8 cellular contexts compared by ENCODE assay signal in the genomic region with DNA sequence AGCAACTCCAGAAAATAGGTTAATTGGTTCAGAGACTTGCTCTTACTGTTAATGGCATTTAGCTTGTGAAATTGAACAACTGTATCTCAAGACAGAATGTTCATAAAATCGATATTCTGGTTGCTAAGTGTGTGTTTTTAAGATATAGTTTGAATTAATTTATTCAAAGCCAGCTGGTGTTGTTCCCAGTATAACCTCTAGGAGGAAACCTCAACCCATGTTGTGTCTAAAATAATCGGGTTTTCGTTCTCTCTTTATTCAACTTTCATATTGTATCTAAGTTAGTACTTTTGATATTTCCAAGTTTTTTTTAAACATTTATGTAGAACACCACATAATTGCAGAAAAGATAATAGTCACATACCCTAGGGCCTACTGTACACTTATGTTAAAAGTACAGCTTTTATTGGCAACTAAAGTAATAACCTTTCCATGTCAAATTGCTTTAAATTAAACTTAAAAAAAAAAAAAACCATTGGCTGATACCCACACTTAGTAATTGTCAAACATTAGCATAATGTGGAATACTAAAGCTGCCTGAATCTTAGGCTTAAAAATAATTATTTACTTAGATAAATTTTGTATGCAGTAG.
DNase-seq lines count a peak whose midpoint lies in the region; ATAC-seq and TF ChIP-seq lines count a peak whose summit lies in the region.

No MANE protein-coding gene starts in this region.

- WGBS in thyroid gland, 2 donors, result 11 to 12% methylated on average over 3 of the region's 3 CpGs

- CTCF ChIA-PET in A673 (lab: Charles Lee), result interaction anchor here (0.7 kb wide), 1 partner anchor 1486 kb away, joined by 3 read pairs; no protein-coding TSS in a partner anchor

- POLR2A ChIA-PET in A673 (lab: Charles Lee; ENCODE audit: low non-redundant PET), result no interaction called here

- peak; percentile 78 for ATAC-seq in GM18867 (IDR thresholded peaks at IDR 0.05; ENCODE audit: unreplicated experiment)
- no peak for ATAC-seq in HG03045 (IDR thresholded peaks at IDR 0.05; ENCODE audit: unreplicated experiment)

- no peaks in the 10 kb centered on the region for H3K36me3 ChIP-seq in A673 (ENCODE audit: insufficient read depth, low read length, poor library complexity, severe bottlenecking)
- H3K36me3 ChIP-seq in OCI-LY1 (ENCODE audit: insufficient read depth, low read length), result no peaks in the 10 kb centered on the region
- no peaks in the 10 kb centered on the region for H3K36me3 ChIP-seq in thyroid gland

- H3F3A ChIP-seq in OCI-LY1 (ENCODE audit: insufficient read depth, low read length), result no peaks in the 10 kb centered on the region

- H3K9ac ChIP-seq in OCI-LY1 (ENCODE audit: low read length), result no peak overlapping the region

- TF ChIP-seq POLR2A in thyroid gland (IDR thresholded peaks at IDR 0.05), result no peak

- TF ChIP-seq CTCF in A673 (conservative IDR thresholded peaks at IDR 0.05; ENCODE audit: low read depth, low read length) (peak; percentile 55), OCI-LY1 (IDR thresholded peaks at IDR 0.05; ENCODE audit: low read length) (peak; percentile 63), fibroblast of mammary gland (conservative IDR thresholded peaks at IDR 0.05; ENCODE audit: control insufficient read depth, insufficient read depth, low read depth, low read length) (peak; percentile 71), thyroid gland (IDR thresholded peaks at IDR 0.05) (peak; percentile 52 to 92 (median 86))

- no peaks in the 10 kb centered on the region for H4K20me1 ChIP-seq in OCI-LY1 (ENCODE audit: insufficient read depth, low read length)

- intact Hi-C loops in A673 (cut with micrococcal nuclease; ENCODE audit: unreplicated experiment) (loop anchor here (10.0 kb wide), 1 partner anchor 264 kb away; no protein-coding TSS in a partner anchor), thyroid gland (cut with DNase I) (no loop called here)

- no peak overlapping the region for H2AFZ ChIP-seq in OCI-LY1 (ENCODE audit: low read length)

- H3K4me1 ChIP-seq in A673 (ENCODE audit: insufficient read depth, low read length, poor library complexity, severe bottlenecking) (no peaks in the 10 kb centered on the region), OCI-LY1 (ENCODE audit: insufficient read depth, low read length, severe bottlenecking) (no peaks in the 10 kb centered on the region), thyroid gland (peaks cover 14 to 17% of the 10 kb centered on the region in 2 donors)

- H3K9me2 ChIP-seq in OCI-LY1 (ENCODE audit: low read depth, low read length), result no peaks in the 10 kb centered on the region

- DNase-seq in A673 (ENCODE audit: low spot score) (peak; percentile 12), fibroblast of mammary gland (ENCODE audit: low read depth) (peak; percentile 34), thyroid gland (no peak), GOT3 (lab: John Stamatoyannopoulos, UW) (no peak)
- no peak for DNase-seq in stimulated activated CD4-positive, alpha-beta T cell treated with anti-CD3 and anti-CD28 coated beads, Interleukin-15, amount 100 ng/mL, for 24 hours

- no peaks in the 10 kb centered on the region for H3K79me2 ChIP-seq in OCI-LY1 (ENCODE audit: insufficient read depth, low read length)

- H3K4me2 ChIP-seq in OCI-LY1 (ENCODE audit: low read length), result no peak overlapping the region

- H3K27me3 ChIP-seq in A673 (replicated peaks; ENCODE audit: insufficient read depth, low read depth, low read length, poor library complexity) (no peaks in the 10 kb centered on the region), OCI-LY1 (ENCODE audit: insufficient read depth, low read length) (no peaks in the 10 kb centered on the region), thyroid gland (no peaks in the 10 kb centered on the region)

- H3K4me3 ChIP-seq in A673 (ENCODE audit: low read depth, low read length, poor library complexity, severe bottlenecking) (no peak overlapping the region), OCI-LY1 (ENCODE audit: low read depth, low read length, poor library complexity, severe bottlenecking) (no peak overlapping the region), fibroblast of mammary gland (ENCODE audit: control insufficient read depth, low read depth, low read length) (no peak overlapping the region), thyroid gland (replicated peaks in 1 of 3) (no peak overlapping the region)

- H3K9me3 ChIP-seq in A673 (ENCODE audit: low read depth, low read length, poor library complexity, severe bottlenecking) (no peaks in the 10 kb centered on the region), OCI-LY1 (ENCODE audit: low read length) (no peaks in the 10 kb centered on the region), thyroid gland (no peaks in the 10 kb centered on the region)

- no peak overlapping the region for H3K27ac ChIP-seq in A673 (ENCODE audit: low read depth, low read length, poor library complexity, severe bottlenecking)
- no peak overlapping the region for H3K27ac ChIP-seq in OCI-LY1 (ENCODE audit: low read depth, low read length, poor library complexity, severe bottlenecking)
- no peak overlapping the region for H3K27ac ChIP-seq in thyroid gland

- BruUV-seq in A673 (replicated peaks; lab: Mats Ljungman, UMichigan), result no TSS peak

Comparison
In these comparisons a context has a peak if more than half of its experiments do, and no peak if none do; other contexts are left out.
1. DNase-seq: peak in A673 (single experiment) and fibroblast of mammary gland (single experiment); none in thyroid gland (0 of 2), GOT3 (single experiment) and stimulated activated CD4-positive, alpha-beta T cell treated with anti-CD3 and anti-CD28 coated beads, Interleukin-15, amount 100 ng/mL, for 24 hours (single experiment).
2. Peak in every context shown above with its lines, with median percentiles within 50 percentile points of each other: CTCF ChIP-seq.